In the genomic region with DNA sequence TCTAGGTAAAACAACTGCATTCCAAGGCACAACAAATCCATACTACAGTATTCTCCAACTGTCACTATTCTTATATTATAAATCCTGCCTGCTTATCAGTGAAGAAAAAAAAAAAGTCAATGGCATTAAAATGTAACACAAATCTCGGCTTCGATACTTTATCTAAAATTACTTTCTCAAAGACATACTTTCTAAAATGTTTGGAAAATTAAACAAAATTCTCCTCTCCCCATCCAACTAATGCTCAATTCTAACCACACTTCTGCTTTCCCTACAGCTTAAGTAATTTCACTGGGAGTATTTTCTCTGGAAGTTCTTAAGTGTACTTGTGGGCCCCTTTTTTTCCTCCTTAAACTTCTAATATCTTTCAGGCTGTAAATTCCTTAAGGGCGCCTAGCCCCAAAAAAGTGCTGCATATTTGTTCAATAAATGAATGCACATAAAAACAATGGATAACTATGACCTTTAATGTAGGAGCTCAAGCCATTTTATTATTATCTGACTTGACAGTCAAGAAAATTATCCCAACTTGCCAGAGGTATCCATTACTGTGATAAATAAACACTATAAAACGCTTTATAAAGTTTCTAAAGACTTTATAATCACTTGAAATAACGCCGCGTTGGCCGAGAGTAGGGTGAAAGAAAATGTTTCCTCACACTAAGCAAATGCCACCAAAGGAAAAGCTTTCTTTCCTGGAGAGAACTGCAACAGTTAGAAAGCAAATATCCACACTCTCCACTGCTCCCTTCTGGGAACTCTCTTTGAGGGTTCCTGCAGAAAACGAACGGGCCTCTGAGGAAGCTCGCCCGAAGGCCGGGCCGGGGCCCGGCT, we compare ENCODE assay signal across 8 cellular contexts. TPM values are rescaled to one million over a fixed set of nuclear protein-coding genes. Genes with fewer than 3 reads are reported as not detected.
DNase-seq lines count a peak whose midpoint lies in the region; ATAC-seq and TF ChIP-seq lines count a peak whose summit lies in the region.

No MANE protein-coding gene starts in this region.

- intact Hi-C loops in aorta (cut with DNase I) = no loop called here

- in situ Hi-C loops in brain microvascular endothelial cell (cut with HindIII; ENCODE audit: low pct_ligation_motif_present, low sequenced_read_pairs) = no loop called here

- 1% methylated on average over 13 to 15 of the region's 15 CpGs for WGBS in aorta, 2 donors

- H3K4me3 Mint-ChIP-seq in CD4-positive, CD25-positive, alpha-beta regulatory T cell = peak overlapping the region; percentile 89 to 100 (median 97)
- H3K4me3 Mint-ChIP-seq in memory B cell = peak overlapping the region; percentile 99

- no peak for TF ChIP-seq CTCF in brain microvascular endothelial cell (IDR thresholded peaks at IDR 0.05; ENCODE audit: low read depth, low read length, missing control alignments)

- H3K27ac ChIP-seq in CD4-positive, CD25-positive, alpha-beta regulatory T cell (ENCODE audit: insufficient read depth, low read length, poor library complexity, severe bottlenecking) = no peak overlapping the region
- peak overlapping the region; percentile 72 for H3K27ac ChIP-seq in brain microvascular endothelial cell
- H3K27ac ChIP-seq in aorta (ENCODE audit: low read depth in 1 of 2, low read length in 2 of 2) = peak overlapping the region in 1 of 2 donors; percentile 19

- H3K9me3 Mint-ChIP-seq in CD4-positive, CD25-positive, alpha-beta regulatory T cell = no peaks in the 10 kb centered on the region
- H3K9me3 Mint-ChIP-seq in memory B cell = no peaks in the 10 kb centered on the region

- H3K27ac Mint-ChIP-seq in CD4-positive, CD25-positive, alpha-beta regulatory T cell = no peak overlapping the region
- H3K27ac Mint-ChIP-seq in memory B cell = no peak overlapping the region

- no peak for ATAC-seq in CD4-positive, CD25-positive, alpha-beta regulatory T cell (ENCODE audit: low read depth in 2 of 2)
- ATAC-seq in memory B cell (ENCODE audit: low read depth) = no peak
- no peak for ATAC-seq in aorta (ENCODE audit: low FRiP score)
- ATAC-seq in esophagus mucosa = no peak

- no peaks in the 10 kb centered on the region for H3K27me3 ChIP-seq in CD4-positive, CD25-positive, alpha-beta regulatory T cell (ENCODE audit: control insufficient read depth, insufficient read depth, low read length)
- H3K27me3 ChIP-seq in brain microvascular endothelial cell (replicated peaks) (no peaks in the 10 kb centered on the region), aorta (ENCODE audit: control insufficient read depth in 1 of 2, insufficient read depth in 2 of 2, low read length in 1 of 2) (no peaks in the 10 kb centered on the region)

- H3K4me1 Mint-ChIP-seq in CD4-positive, CD25-positive, alpha-beta regulatory T cell = peaks cover 18 to 34% (median 24%) of the 10 kb centered on the region in 4 donors
- peaks cover 20% of the 10 kb centered on the region for H3K4me1 Mint-ChIP-seq in memory B cell

- peaks cover 5% of the 10 kb centered on the region for H3K27me3 Mint-ChIP-seq in CD4-positive, CD25-positive, alpha-beta regulatory T cell
- H3K27me3 Mint-ChIP-seq in memory B cell = no peaks in the 10 kb centered on the region

- no peak for DNase-seq in CD4-positive, CD25-positive, alpha-beta regulatory T cell
- DNase-seq in Jurkat, Clone E6-1 (ENCODE audit: low read depth, low spot score) = no peak
- DNase-seq in brain microvascular endothelial cell (peak; percentile 18), memory B cell (ENCODE audit: low spot score in 2 of 2) (no peak), aorta (no peak), GDM1 (lab: John Stamatoyannopoulos, UW) (no peak), COLO668 (lab: John Stamatoyannopoulos, UW; ENCODE audit: unreplicated experiment) (no peak)

- no peaks in the 10 kb centered on the region for H3K36me3 ChIP-seq in CD4-positive, CD25-positive, alpha-beta regulatory T cell (ENCODE audit: control insufficient read depth, insufficient read depth, low read length)
- H3K36me3 ChIP-seq in brain microvascular endothelial cell (replicated peaks) (no peaks in the 10 kb centered on the region), aorta (ENCODE audit: control insufficient read depth in 1 of 2, insufficient read depth in 2 of 2, low read length in 1 of 2) (no peaks in the 10 kb centered on the region)

- H3K4me1 ChIP-seq in CD4-positive, CD25-positive, alpha-beta regulatory T cell (ENCODE audit: control insufficient read depth, insufficient read depth, low read length, poor library complexity, severe bottlenecking) = peaks cover 12% of the 10 kb centered on the region
- H3K4me1 ChIP-seq in aorta (ENCODE audit: control insufficient read depth in 1 of 2, insufficient read depth in 2 of 2, low read length in 2 of 2) = no peaks in the 10 kb centered on the region

- no peaks in the 10 kb centered on the region for H3K9me3 ChIP-seq in CD4-positive, CD25-positive, alpha-beta regulatory T cell (ENCODE audit: control insufficient read depth in 2 of 2, low read length in 2 of 2)
- H3K9me3 ChIP-seq in aorta (ENCODE audit: control insufficient read depth, low read length) = no peaks in the 10 kb centered on the region

- peak overlapping the region; percentile 88 for H3K4me3 ChIP-seq in CD4-positive, CD25-positive, alpha-beta regulatory T cell (ENCODE audit: low read depth, low read length)
- H3K4me3 ChIP-seq in Jurkat, Clone E6-1 (ENCODE audit: low read length) = peak overlapping the region; percentile 95
- H3K4me3 ChIP-seq in brain microvascular endothelial cell (ENCODE audit: low read depth, low read length) (peak overlapping the region; percentile 100), aorta (ENCODE audit: low read length in 2 of 2) (peak overlapping the region; percentile 82 to 91)

- no peaks in the 10 kb centered on the region for H3K36me3 Mint-ChIP-seq in CD4-positive, CD25-positive, alpha-beta regulatory T cell
- H3K36me3 Mint-ChIP-seq in memory B cell = peaks cover 2% of the 10 kb centered on the region

RNA-seq across cellular contexts. Expression of a gene that starts 1.0 kb away (rescaled TPM):
- 11.4 TPM for total RNA-seq in CD4-positive, CD25-positive, alpha-beta regulatory T cell
- polyA plus RNA-seq in CD4-positive, CD25-positive, alpha-beta regulatory T cell = 1 to 10 TPM; 4.2 to 7.4 (median 5.1) TPM
- 8.7 TPM for polyA plus RNA-seq in Jurkat, Clone E6-1 (2012; ENCODE audit: insufficient read depth, insufficient read length)
- total RNA-seq in aorta (10 to 100 TPM; 41.3 to 53.0 TPM), esophagus mucosa (25.8 TPM)
- 1 to 10 TPM; 7.5 to 9.3 TPM for polyA plus RNA-seq in aorta

RNA-seq across cellular contexts. Expression of a gene that starts 37.9 kb away (rescaled TPM):
- 7.8 TPM for total RNA-seq in CD4-positive, CD25-positive, alpha-beta regulatory T cell
- 10 to 100 TPM; 12.7 to 23.7 (median 17.7) TPM for polyA plus RNA-seq in CD4-positive, CD25-positive, alpha-beta regulatory T cell
- polyA plus RNA-seq in Jurkat, Clone E6-1 (2012; ENCODE audit: insufficient read depth, insufficient read length) = 12.0 TPM
- total RNA-seq in aorta (10 to 100 TPM; 12.4 to 15.5 TPM), esophagus mucosa (23.2 TPM)
- 10 to 100 TPM in 1 of 2 donors, 1 to 10 TPM in 1; 10.0 to 16.9 TPM for polyA plus RNA-seq in aorta
